In genomic region chr16:89732918-89733242, GRCh38 we compare ENCODE assay signal across 14 cellular contexts.
"Had no signal": no experiment of that assay in that cellular context is flagged by ENCODE, and none has a peak within 500 bp of the region (broad histone marks: within the 10 kb centered on the region; RNA-seq: fewer than 3 reads in every experiment).

No MANE protein-coding gene starts in this region.

- ATAC-seq: mucosa of descending colon; naive thymus-derived CD8-positive, alpha-beta T cell had no signal

- H3K9me3 ChIP-seq: esophagus muscularis mucosa, heart left ventricle, mucosa of descending colon, upper lobe of left lung had no signal

- FAIRE-seq: endometrium, islet of Langerhans had no signal

- H3K27me3 ChIP-seq: brain microvascular endothelial cell, esophagus muscularis mucosa, heart left ventricle, upper lobe of left lung had no signal

- H3K27me3 Mint-ChIP-seq: naive thymus-derived CD8-positive, alpha-beta T cell had no signal

- H3K4me3 ChIP-seq: esophagus muscularis mucosa, heart left ventricle, mucosa of descending colon, upper lobe of left lung had no signal

- H3K9me3 Mint-ChIP-seq: naive thymus-derived CD8-positive, alpha-beta T cell had no signal

- H3K4me1 ChIP-seq: esophagus muscularis mucosa, upper lobe of left lung had no signal

- DNase-seq: activated CD4-positive, alpha-beta T cell treated with anti-CD3 and anti-CD28 coated beads, Interleukin-2, amount 50 U/mL, for 4 hours; activated CD4-positive, CD25-positive, alpha-beta regulatory T cell treated with anti-CD3 and anti-CD28 coated beads, Interleukin-2, amount 50 U/mL, for 72 hours; activated naive CD4-positive, alpha-beta T cell treated with Interleukin-2 at 50 U/mL for 16 hours; brain microvascular endothelial cell; heart left ventricle; mammary epithelial cell; mucosa of descending colon; naive thymus-derived CD8-positive, alpha-beta T cell; stimulated activated CD4-positive, alpha-beta T cell treated with anti-CD3 and anti-CD28 coated beads, Interleukin-2, amount 100 ng/mL, for 24 hours; stimulated activated naive CD4-positive, alpha-beta T cell; upper lobe of left lung had no signal

- H3K27ac ChIP-seq: brain microvascular endothelial cell, esophagus muscularis mucosa, heart left ventricle, upper lobe of left lung had no signal
